Comparison of ENCODE assay signal across 1 cellular context in the genomic region with DNA sequence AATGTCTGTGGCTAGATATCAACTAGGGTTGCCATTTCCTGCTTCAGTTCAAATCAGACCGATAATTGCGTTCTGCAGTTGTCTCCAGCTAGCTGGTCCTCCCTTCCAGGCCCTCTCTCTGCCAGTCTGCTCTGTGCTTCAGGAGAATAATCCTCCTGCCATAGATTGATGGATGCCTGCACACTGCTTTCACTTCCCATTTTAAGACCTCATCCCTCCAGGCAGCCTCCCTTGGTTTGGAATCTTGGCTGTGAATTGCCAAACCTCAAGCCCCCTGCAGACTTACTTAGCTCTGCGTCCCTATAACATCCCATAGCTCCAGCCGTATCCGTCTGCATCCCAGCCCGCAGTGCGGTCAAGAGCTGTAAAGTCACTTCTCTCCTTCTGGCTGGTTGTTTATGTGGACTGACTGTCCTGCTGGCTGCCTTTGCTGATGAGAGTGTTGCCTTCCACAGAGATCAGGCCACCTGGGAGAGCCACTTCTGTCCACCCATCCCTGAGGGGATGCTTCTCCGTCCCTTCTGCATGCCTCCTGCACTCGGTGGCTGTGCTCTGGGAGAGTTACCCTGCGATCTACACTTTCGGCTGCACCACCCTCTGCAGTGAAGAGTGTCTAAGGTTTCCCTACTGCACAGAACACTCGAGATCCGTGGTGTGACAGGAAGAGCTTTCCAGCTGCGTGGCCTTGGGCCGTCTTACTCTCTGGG.
A peak's percentile ranks its signal among the peaks of the same experiment; 100 is the strongest.
TF ChIP-seq lines count a peak whose summit lies in the region.

No MANE protein-coding gene starts in this region.

TF ChIP-seq in HepG2, 621 proteins besides CTCF, POLR2A, EP300 and RAD21:
- TF ChIP-seq, protein P1, sequence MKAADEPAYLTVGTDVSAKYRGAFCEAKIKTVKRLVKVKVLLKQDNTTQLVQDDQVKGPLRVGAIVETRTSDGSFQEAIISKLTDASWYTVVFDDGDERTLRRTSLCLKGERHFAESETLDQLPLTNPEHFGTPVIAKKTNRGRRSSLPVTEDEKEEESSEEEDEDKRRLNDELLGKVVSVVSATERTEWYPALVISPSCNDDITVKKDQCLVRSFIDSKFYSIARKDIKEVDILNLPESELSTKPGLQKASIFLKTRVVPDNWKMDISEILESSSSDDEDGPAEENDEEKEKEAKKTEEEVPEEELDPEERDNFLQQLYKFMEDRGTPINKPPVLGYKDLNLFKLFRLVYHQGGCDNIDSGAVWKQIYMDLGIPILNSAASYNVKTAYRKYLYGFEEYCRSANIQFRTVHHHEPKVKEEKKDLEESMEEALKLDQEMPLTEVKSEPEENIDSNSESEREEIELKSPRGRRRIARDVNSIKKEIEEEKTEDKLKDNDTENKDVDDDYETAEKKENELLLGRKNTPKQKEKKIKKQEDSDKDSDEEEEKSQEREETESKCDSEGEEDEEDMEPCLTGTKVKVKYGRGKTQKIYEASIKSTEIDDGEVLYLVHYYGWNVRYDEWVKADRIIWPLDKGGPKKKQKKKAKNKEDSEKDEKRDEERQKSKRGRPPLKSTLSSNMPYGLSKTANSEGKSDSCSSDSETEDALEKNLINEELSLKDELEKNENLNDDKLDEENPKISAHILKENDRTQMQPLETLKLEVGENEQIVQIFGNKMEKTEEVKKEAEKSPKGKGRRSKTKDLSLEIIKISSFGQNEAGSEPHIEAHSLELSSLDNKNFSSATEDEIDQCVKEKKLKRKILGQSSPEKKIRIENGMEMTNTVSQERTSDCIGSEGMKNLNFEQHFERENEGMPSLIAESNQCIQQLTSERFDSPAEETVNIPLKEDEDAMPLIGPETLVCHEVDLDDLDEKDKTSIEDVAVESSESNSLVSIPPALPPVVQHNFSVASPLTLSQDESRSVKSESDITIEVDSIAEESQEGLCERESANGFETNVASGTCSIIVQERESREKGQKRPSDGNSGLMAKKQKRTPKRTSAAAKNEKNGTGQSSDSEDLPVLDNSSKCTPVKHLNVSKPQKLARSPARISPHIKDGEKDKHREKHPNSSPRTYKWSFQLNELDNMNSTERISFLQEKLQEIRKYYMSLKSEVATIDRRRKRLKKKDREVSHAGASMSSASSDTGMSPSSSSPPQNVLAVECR (CRISPR knock-in tag; IDR thresholded peaks at IDR 0.05; ENCODE audit: borderline replicate concordance), result 0 out of 2 replicates have a peak, but pooled peaks have one; percentile 15
- no peak for TF ChIP-seq ZNF747 (CRISPR knock-in tag; IDR thresholded peaks at IDR 0.05; ENCODE audit: borderline replicate concordance)
- no peak for TF ChIP-seq TBP (CRISPR knock-in tag; IDR thresholded peaks at IDR 0.05)
- no peak for TF ChIP-seq RFXAP (CRISPR knock-in tag; IDR thresholded peaks at IDR 0.05; ENCODE audit: borderline replicate concordance)
- TF ChIP-seq, protein P2, sequence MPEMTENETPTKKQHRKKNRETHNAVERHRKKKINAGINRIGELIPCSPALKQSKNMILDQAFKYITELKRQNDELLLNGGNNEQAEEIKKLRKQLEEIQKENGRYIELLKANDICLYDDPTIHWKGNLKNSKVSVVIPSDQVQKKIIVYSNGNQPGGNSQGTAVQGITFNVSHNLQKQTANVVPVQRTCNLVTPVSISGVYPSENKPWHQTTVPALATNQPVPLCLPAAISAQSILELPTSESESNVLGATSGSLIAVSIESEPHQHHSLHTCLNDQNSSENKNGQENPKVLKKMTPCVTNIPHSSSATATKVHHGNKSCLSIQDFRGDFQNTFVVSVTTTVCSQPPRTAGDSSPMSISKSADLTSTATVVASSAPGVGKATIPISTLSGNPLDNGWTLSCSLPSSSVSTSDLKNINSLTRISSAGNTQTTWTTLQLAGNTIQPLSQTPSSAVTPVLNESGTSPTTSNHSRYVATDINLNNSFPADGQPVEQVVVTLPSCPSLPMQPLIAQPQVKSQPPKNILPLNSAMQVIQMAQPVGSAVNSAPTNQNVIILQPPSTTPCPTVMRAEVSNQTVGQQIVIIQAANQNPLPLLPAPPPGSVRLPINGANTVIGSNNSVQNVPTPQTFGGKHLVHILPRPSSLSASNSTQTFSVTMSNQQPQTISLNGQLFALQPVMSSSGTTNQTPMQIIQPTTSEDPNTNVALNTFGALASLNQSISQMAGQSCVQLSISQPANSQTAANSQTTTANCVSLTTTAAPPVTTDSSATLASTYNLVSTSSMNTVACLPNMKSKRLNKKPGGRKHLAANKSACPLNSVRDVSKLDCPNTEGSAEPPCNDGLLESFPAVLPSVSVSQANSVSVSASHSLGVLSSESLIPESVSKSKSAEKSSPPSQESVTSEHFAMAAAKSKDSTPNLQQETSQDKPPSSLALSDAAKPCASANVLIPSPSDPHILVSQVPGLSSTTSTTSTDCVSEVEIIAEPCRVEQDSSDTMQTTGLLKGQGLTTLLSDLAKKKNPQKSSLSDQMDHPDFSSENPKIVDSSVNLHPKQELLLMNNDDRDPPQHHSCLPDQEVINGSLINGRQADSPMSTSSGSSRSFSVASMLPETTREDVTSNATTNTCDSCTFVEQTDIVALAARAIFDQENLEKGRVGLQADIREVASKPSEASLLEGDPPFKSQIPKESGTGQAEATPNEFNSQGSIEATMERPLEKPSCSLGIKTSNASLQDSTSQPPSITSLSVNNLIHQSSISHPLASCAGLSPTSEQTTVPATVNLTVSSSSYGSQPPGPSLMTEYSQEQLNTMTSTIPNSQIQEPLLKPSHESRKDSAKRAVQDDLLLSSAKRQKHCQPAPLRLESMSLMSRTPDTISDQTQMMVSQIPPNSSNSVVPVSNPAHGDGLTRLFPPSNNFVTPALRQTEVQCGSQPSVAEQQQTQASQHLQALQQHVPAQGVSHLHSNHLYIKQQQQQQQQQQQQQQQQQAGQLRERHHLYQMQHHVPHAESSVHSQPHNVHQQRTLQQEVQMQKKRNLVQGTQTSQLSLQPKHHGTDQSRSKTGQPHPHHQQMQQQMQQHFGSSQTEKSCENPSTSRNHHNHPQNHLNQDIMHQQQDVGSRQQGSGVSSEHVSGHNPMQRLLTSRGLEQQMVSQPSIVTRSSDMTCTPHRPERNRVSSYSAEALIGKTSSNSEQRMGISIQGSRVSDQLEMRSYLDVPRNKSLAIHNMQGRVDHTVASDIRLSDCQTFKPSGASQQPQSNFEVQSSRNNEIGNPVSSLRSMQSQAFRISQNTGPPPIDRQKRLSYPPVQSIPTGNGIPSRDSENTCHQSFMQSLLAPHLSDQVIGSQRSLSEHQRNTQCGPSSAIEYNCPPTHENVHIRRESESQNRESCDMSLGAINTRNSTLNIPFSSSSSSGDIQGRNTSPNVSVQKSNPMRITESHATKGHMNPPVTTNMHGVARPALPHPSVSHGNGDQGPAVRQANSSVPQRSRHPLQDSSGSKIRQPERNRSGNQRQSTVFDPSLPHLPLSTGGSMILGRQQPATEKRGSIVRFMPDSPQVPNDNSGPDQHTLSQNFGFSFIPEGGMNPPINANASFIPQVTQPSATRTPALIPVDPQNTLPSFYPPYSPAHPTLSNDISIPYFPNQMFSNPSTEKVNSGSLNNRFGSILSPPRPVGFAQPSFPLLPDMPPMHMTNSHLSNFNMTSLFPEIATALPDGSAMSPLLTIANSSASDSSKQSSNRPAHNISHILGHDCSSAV (CRISPR knock-in tag; IDR thresholded peaks at IDR 0.05; ENCODE audit: borderline replicate concordance), result no peak
- TF ChIP-seq RFX5 (IDR thresholded peaks at IDR 0.05; ENCODE audit: low read depth, low read length), result no peak
- TF ChIP-seq DNMT1 (CRISPR knock-in tag; IDR thresholded peaks at IDR 0.05), result no peak
- TF ChIP-seq, protein P3, sequence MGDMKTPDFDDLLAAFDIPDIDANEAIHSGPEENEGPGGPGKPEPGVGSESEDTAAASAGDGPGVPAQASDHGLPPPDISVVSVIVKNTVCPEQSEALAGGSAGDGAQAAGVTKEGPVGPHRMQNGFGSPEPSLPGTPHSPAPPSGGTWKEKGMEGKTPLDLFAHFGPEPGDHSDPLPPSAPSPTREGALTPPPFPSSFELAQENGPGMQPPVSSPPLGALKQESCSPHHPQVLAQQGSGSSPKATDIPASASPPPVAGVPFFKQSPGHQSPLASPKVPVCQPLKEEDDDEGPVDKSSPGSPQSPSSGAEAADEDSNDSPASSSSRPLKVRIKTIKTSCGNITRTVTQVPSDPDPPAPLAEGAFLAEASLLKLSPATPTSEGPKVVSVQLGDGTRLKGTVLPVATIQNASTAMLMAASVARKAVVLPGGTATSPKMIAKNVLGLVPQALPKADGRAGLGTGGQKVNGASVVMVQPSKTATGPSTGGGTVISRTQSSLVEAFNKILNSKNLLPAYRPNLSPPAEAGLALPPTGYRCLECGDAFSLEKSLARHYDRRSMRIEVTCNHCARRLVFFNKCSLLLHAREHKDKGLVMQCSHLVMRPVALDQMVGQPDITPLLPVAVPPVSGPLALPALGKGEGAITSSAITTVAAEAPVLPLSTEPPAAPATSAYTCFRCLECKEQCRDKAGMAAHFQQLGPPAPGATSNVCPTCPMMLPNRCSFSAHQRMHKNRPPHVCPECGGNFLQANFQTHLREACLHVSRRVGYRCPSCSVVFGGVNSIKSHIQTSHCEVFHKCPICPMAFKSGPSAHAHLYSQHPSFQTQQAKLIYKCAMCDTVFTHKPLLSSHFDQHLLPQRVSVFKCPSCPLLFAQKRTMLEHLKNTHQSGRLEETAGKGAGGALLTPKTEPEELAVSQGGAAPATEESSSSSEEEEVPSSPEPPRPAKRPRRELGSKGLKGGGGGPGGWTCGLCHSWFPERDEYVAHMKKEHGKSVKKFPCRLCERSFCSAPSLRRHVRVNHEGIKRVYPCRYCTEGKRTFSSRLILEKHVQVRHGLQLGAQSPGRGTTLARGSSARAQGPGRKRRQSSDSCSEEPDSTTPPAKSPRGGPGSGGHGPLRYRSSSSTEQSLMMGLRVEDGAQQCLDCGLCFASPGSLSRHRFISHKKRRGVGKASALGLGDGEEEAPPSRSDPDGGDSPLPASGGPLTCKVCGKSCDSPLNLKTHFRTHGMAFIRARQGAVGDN (CRISPR knock-in tag; IDR thresholded peaks at IDR 0.05), result peak; percentile 35
- TF ChIP-seq TAF15 (IDR thresholded peaks at IDR 0.05; ENCODE audit: low read depth, low read length, poor library complexity, severe bottlenecking), result no peak
